Comparison of ENCODE assay signal across 26 cellular contexts in the genomic region with DNA sequence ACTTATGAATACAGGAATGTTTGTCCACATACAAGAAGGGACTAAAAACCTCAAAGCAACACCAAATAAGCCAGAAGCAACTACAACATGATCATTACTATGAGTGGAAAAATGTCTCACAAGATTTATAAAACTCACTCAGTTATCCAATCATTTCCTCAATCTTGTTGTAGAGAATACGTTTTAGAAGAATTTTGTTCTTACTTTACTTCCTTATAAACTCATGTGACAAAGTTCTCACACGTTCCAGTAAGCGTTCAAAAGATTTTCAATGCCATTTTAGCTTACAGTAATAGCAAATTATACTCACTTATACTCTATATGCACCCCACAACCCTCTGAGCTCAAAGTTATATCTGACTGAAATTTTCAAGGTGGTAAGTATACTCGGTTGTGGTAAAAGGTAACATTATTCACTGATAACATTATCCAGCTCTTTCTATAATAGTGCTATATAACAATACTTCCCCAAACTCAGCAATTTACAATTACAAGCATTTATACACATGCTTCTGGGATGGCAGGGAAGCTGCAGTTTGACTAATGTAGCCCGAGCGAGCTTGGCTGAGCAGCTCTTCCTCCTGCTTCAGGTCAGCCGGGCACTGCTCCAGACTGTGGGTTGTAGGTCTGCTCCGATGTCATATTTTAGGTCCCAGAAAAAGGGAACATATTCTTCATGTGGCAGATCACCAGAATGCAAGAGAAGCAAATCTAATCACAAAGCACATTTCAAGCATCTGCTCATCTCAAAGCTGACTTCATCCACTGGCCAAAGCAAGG.
"Had no signal": no experiment of that assay in that cellular context is flagged by ENCODE, and none has a peak within 500 bp of the region (broad histone marks: within the 10 kb centered on the region; RNA-seq: fewer than 3 reads in every experiment).

No MANE protein-coding gene starts in this region.

- H3K4me1 ChIP-seq: breast epithelium, parathyroid adenoma, stomach, suprapubic skin, tibial nerve had no signal

- H3K4me3 ChIP-seq: breast epithelium, coronary artery, dorsolateral prefrontal cortex, neural progenitor cell, stomach, suprapubic skin, tibial nerve had no signal

- DNase-seq: activated B cell treated with CpG ODN at 0.5 μM for 24 hours; activated CD4-positive, alpha-beta T cell treated with anti-CD3 and anti-CD28 coated beads for 36 hours; activated CD4-positive, alpha-beta T cell treated with anti-CD3 and anti-CD28 coated beads, Interleukin-2, amount 50 U/mL, for 48 hours; activated CD8-positive, alpha-beta memory T cell treated with anti-CD3 and anti-CD28 coated beads, Interleukin-2, amount 50 U/mL, for 4 hours; activated gamma-delta T cell; activated naive CD4-positive, alpha-beta T cell treated with anti-CD3 and anti-CD28 coated beads, Interleukin-2, amount 50 U/mL, for 16 hours; activated T-cell treated with anti-CD3 and anti-CD28 coated beads, Interleukin-2, amount 50 U/mL, for 24 hours; amniotic stem cell; effector memory CD4-positive, alpha-beta T cell; glutamatergic neuron; left cardiac atrium; naive thymus-derived CD8-positive, alpha-beta T cell; occipital lobe; right cardiac atrium; stimulated activated CD4-positive, alpha-beta T cell treated with anti-CD3 and anti-CD28 coated beads, Interleukin-15, amount 100 ng/mL, for 24 hours; stimulated activated CD4-positive, alpha-beta T cell treated with anti-CD3 and anti-CD28 coated beads, Interleukin-2, amount 100 ng/mL, for 24 hours; stimulated activated naive B cell treated with anti-CD40 and anti-IgM and Interleukin-4, amounts not matched to agents 10 μg/mL and 1 μg/mL and 100 μg/mL, for 72 hours; stomach; T-cell had no signal

- ATAC-seq: activated CD4-positive, alpha-beta T cell treated with anti-CD3 and anti-CD28 coated beads for 36 hours; left cardiac atrium; naive thymus-derived CD8-positive, alpha-beta T cell; right cardiac atrium; stimulated activated naive B cell treated with anti-CD40 and anti-IgM and Interleukin-4, amounts not matched to agents 10 μg/mL and 1 μg/mL and 100 μg/mL, for 72 hours; T-cell had no signal

- H3K27me3 ChIP-seq: breast epithelium, dorsolateral prefrontal cortex, neural progenitor cell, stomach, suprapubic skin, tibial nerve had no signal

- H3K27ac ChIP-seq: breast epithelium, coronary artery, dorsolateral prefrontal cortex, neural progenitor cell, parathyroid adenoma, stomach, suprapubic skin, tibial nerve had no signal

- H3K9me3 ChIP-seq: breast epithelium, stomach, suprapubic skin had no signal

- H3K36me3 ChIP-seq: breast epithelium, neural progenitor cell, stomach, suprapubic skin, tibial nerve had no signal
